In the genomic region with DNA sequence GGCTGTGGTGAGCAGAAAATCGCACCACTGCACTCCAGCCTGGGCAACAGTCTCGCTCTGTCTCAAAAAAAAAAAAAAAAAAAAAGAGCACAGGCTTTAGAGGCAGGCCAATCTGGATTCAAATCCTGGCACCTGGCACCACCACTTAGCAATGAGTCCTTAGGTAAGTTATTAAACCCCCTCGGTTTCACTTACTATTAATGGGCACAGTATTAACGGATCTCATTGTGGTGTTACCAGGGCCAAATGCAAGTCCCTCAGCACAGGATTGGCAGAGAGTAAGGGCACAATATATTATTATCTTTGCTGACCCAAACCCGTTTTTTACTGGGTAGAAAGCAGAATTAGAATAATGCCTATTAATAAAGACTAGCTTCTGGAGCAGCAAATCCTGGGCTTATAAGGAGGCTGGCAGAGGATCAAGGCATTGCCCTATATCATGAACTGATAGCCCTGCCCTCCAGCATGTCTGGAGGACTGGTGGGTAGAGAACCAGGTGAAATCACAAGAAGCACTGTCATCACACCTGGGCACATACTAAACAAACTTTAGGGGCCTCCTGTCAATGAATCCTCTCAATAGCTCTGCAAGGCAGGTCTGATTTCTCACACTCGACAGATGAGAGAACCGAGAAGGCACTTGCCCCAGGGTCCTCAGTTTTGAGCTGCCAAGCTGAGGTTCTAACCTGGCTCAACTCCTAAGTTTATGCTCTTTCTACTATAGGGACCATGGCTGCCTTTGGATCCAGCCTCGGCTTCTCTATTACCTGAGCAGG, we compare ENCODE assay signal across 19 cellular contexts. TPM values are rescaled to one million over a fixed set of nuclear protein-coding genes. Genes with fewer than 3 reads are reported as not detected.
DNase-seq lines count a peak whose midpoint lies in the region; ATAC-seq, FAIRE-seq and TF ChIP-seq lines count a peak whose summit lies in the region.
"Had no signal": no experiment of that assay in that cellular context is flagged by ENCODE, and none has a peak within 500 bp of the region (broad histone marks: within the 10 kb centered on the region; RNA-seq: fewer than 3 reads in every experiment).

No MANE protein-coding gene starts in this region.

- no peak overlapping the region for H2BK120ac ChIP-seq in mesenchymal stem cell (ENCODE audit: low read depth, low read length)

- H3K4me1 ChIP-seq in adipocyte (ENCODE audit: control insufficient read depth, insufficient read depth, low read length) (peaks cover 29% of the 10 kb centered on the region), mesenchymal stem cell (ENCODE audit: control insufficient read depth, insufficient read depth, low read depth, low read length) (peaks cover 35% of the 10 kb centered on the region), colonic mucosa (no peaks in the 10 kb centered on the region)

- H3K9ac ChIP-seq in adipocyte (ENCODE audit: low read length) (peak overlapping the region; percentile 84), mesenchymal stem cell (ENCODE audit: low read length) (peak overlapping the region; percentile 89), colonic mucosa (ENCODE audit: low read depth in 2 of 2, low read length in 2 of 2) (no peak overlapping the region)

- peak overlapping the region; percentile 24 to 34 for H3K18ac ChIP-seq in mesenchymal stem cell (ENCODE audit: low read depth in 1 of 2, low read length in 2 of 2)

- no peak for DNase-seq in GM19239 (ENCODE audit: insufficient read length, low spot score)
- no peak for DNase-seq in adipocyte (ENCODE audit: low read depth)
- DNase-seq in mesenchymal stem cell = no peak
- DNase-seq in colonic mucosa = no peak
- no peak for DNase-seq in GM19238 (ENCODE audit: insufficient read length, low spot score)
- no peak for DNase-seq in endothelial cell (ENCODE audit: low spot score)
- DNase-seq: dermis blood vessel endothelial cell; foreskin melanocyte; kidney; NCI-H1105 treated with DMSO at 0.1 percent for 48 hours; NCI-H524; occipital lobe; SHP77; stimulated activated CD4-positive, alpha-beta T cell treated with anti-CD3 and anti-CD28 coated beads, Interleukin-1b, Interleukin-23, amount 100 ng/mL, for 48 hours had no signal

- WGBS in mesenchymal stem cell = 90% methylated on average over 8 of the region's 8 CpGs

- peak overlapping the region; percentile 44 for H3K27ac Mint-ChIP-seq in stimulated activated memory B cell treated with anti-CD40 and anti-IgM and Interleukin-4, amounts not matched to agents 10 μg/mL and 1 μg/mL and 100 μg/mL, for 72 hours
- no peak overlapping the region for H3K27ac Mint-ChIP-seq in endothelial cell (ENCODE audit: unreplicated experiment)
- H3K27ac Mint-ChIP-seq: activated naive CD8-positive, alpha-beta T cell had no signal

- FAIRE-seq in GM19239 (lab: Jason Lieb, UNC) = peak; percentile 62
- FAIRE-seq: G401.6, kidney, TTC549 had no signal

- H2BK15ac ChIP-seq in mesenchymal stem cell (ENCODE audit: low read depth, poor library complexity, severe bottlenecking) = no peak overlapping the region

- H4K8ac ChIP-seq in mesenchymal stem cell (ENCODE audit: low read length) = no peak overlapping the region

- H3K79me1 ChIP-seq in mesenchymal stem cell (replicated peaks; ENCODE audit: low read length, poor library complexity, severe bottlenecking) = peaks cover 37% of the 10 kb centered on the region

- no peak overlapping the region for H3K4me3 Mint-ChIP-seq in stimulated activated memory B cell treated with anti-CD40 and anti-IgM and Interleukin-4, amounts not matched to agents 10 μg/mL and 1 μg/mL and 100 μg/mL, for 72 hours
- H3K4me3 Mint-ChIP-seq in endothelial cell (ENCODE audit: unreplicated experiment) = no peak overlapping the region
- H3K4me3 Mint-ChIP-seq: activated naive CD8-positive, alpha-beta T cell had no signal

- no peaks in the 10 kb centered on the region for H3K27me3 Mint-ChIP-seq in stimulated activated memory B cell treated with anti-CD40 and anti-IgM and Interleukin-4, amounts not matched to agents 10 μg/mL and 1 μg/mL and 100 μg/mL, for 72 hours
- peaks cover 16% of the 10 kb centered on the region for H3K27me3 Mint-ChIP-seq in endothelial cell (ENCODE audit: unreplicated experiment)
- H3K27me3 Mint-ChIP-seq: activated naive CD8-positive, alpha-beta T cell had no signal

- H2AFZ ChIP-seq in mesenchymal stem cell (ENCODE audit: low read depth, low read length) = no peak overlapping the region

- H3K4me1 Mint-ChIP-seq in stimulated activated memory B cell treated with anti-CD40 and anti-IgM and Interleukin-4, amounts not matched to agents 10 μg/mL and 1 μg/mL and 100 μg/mL, for 72 hours = peaks cover 65% of the 10 kb centered on the region
- H3K4me1 Mint-ChIP-seq in endothelial cell (ENCODE audit: unreplicated experiment) = peaks cover 27% of the 10 kb centered on the region

- peaks cover 3% of the 10 kb centered on the region for H3K9me3 Mint-ChIP-seq in stimulated activated memory B cell treated with anti-CD40 and anti-IgM and Interleukin-4, amounts not matched to agents 10 μg/mL and 1 μg/mL and 100 μg/mL, for 72 hours
- no peaks in the 10 kb centered on the region for H3K9me3 Mint-ChIP-seq in endothelial cell (ENCODE audit: unreplicated experiment)

- no peak overlapping the region for H3K23ac ChIP-seq in mesenchymal stem cell (ENCODE audit: low read length in 2 of 2)

- no peak overlapping the region for H4K91ac ChIP-seq in mesenchymal stem cell (ENCODE audit: low read length)

- H3K27ac ChIP-seq in mesenchymal stem cell (ENCODE audit: low read length, poor library complexity, severe bottlenecking) = peak overlapping the region; percentile 95
- no peak overlapping the region for H3K27ac ChIP-seq in colonic mucosa

- H2AK5ac ChIP-seq in mesenchymal stem cell (ENCODE audit: low read length, severe bottlenecking) = peak overlapping the region; percentile 84

- H3K9me3 ChIP-seq in adipocyte (ENCODE audit: control insufficient read depth, low read length) = no peaks in the 10 kb centered on the region
- no peaks in the 10 kb centered on the region for H3K9me3 ChIP-seq in mesenchymal stem cell (ENCODE audit: control insufficient read depth, low read length)
- no peaks in the 10 kb centered on the region for H3K9me3 ChIP-seq in colonic mucosa

- no peak overlapping the region for H2BK12ac ChIP-seq in mesenchymal stem cell (ENCODE audit: low read length in 2 of 2)

- no peak for TF ChIP-seq CTCF in colonic mucosa (IDR thresholded peaks at IDR 0.05)
- TF ChIP-seq CTCF in endothelial cell (IDR thresholded peaks at IDR 0.05; ENCODE audit: unreplicated experiment) = no peak

- peak overlapping the region; percentile 13 to 15 for H3K4ac ChIP-seq in mesenchymal stem cell (ENCODE audit: low read depth in 1 of 2, low read length in 2 of 2)

- H3K36me3 ChIP-seq in adipocyte (ENCODE audit: control insufficient read depth, insufficient read depth, low read length, severe bottlenecking) (peaks cover 9% of the 10 kb centered on the region), mesenchymal stem cell (ENCODE audit: control insufficient read depth in 1 of 2, insufficient read depth in 2 of 2, low read depth in 1 of 2, low read length in 2 of 2) (peaks cover 49 to 73% of the 10 kb centered on the region in 2 experiments), colonic mucosa (no peaks in the 10 kb centered on the region)

- no peak overlapping the region for H3K4me3 ChIP-seq in adipocyte (ENCODE audit: low read length)
- no peak overlapping the region for H3K4me3 ChIP-seq in mesenchymal stem cell (ENCODE audit: insufficient read depth in 1 of 2, low read depth in 1 of 2, low read length in 2 of 2)
- H3K4me3 ChIP-seq in colonic mucosa = no peak overlapping the region

- H3K27me3 ChIP-seq in adipocyte (replicated peaks; ENCODE audit: control insufficient read depth, insufficient read depth, low read length) = no peaks in the 10 kb centered on the region
- no peaks in the 10 kb centered on the region for H3K27me3 ChIP-seq in mesenchymal stem cell (ENCODE audit: control insufficient read depth in 1 of 2, insufficient read depth in 1 of 2, low read length in 2 of 2)
- H3K27me3 ChIP-seq in colonic mucosa = no peaks in the 10 kb centered on the region

- no peak for ATAC-seq in stimulated activated memory B cell treated with anti-CD40 and anti-IgM and Interleukin-4, amounts not matched to agents 10 μg/mL and 1 μg/mL and 100 μg/mL, for 72 hours
- no peak for ATAC-seq in GM18520 (IDR thresholded peaks at IDR 0.05; ENCODE audit: unreplicated experiment)

- H2BK5ac ChIP-seq in mesenchymal stem cell (ENCODE audit: low read depth, low read length, poor library complexity, severe bottlenecking) = no peak overlapping the region

- no peak overlapping the region for H3K14ac ChIP-seq in mesenchymal stem cell (ENCODE audit: low read length in 2 of 2)

- H3K4me2 ChIP-seq in mesenchymal stem cell (ENCODE audit: low read length, poor library complexity, severe bottlenecking) = no peak overlapping the region

- intact Hi-C loops in colonic mucosa (cut with DNase I) = no loop called here

- H3K36me3 Mint-ChIP-seq in stimulated activated memory B cell treated with anti-CD40 and anti-IgM and Interleukin-4, amounts not matched to agents 10 μg/mL and 1 μg/mL and 100 μg/mL, for 72 hours = no peaks in the 10 kb centered on the region
- H3K36me3 Mint-ChIP-seq in endothelial cell (ENCODE audit: low read depth, unreplicated experiment) = peaks cover 47% of the 10 kb centered on the region
- H3K36me3 Mint-ChIP-seq: activated naive CD8-positive, alpha-beta T cell had no signal

RNA-seq across cellular contexts. Expression of gene PCDHGC5, which starts 17.7 kb away (rescaled TPM):
- polyA plus RNA-seq in mesenchymal stem cell (2013, experiment 1 of 2) = 0.26 TPM
- polyA plus RNA-seq in mesenchymal stem cell (2013, experiment 2 of 2) = 0.27 TPM
- under 1 TPM; 0.32 to 0.64 TPM for total RNA-seq in colonic mucosa
- total RNA-seq in endothelial cell (ENCODE audit: unreplicated experiment) = 2.9 TPM

RNA-seq across cellular contexts. Expression of gene PCDHGC4, which starts 21.7 kb away (rescaled TPM):
- 0.19 TPM for polyA plus RNA-seq in mesenchymal stem cell (2013, experiment 1 of 2)
- 0.15 TPM for polyA plus RNA-seq in mesenchymal stem cell (2013, experiment 2 of 2)
- total RNA-seq in colonic mucosa = under 1 TPM; 0.35 to 0.64 TPM
- 3.5 TPM for total RNA-seq in endothelial cell (ENCODE audit: unreplicated experiment)

RNA-seq across cellular contexts. Expression of gene PCDHGC3, which starts 30.8 kb away (rescaled TPM):
- polyA plus RNA-seq in mesenchymal stem cell (2013, experiment 1 of 2) = 115 TPM
- polyA plus RNA-seq in mesenchymal stem cell (2013, experiment 2 of 2) = 114 TPM
- total RNA-seq in colonic mucosa (10 to 100 TPM; 13.1 to 22.2 TPM), endothelial cell (ENCODE audit: unreplicated experiment) (68.2 TPM)

Comparison
In these comparisons a context has a peak if more than half of its experiments do, and no peak if none do; other contexts are left out.
1. H3K9ac ChIP-seq: peak in adipocyte (single experiment) and mesenchymal stem cell (single experiment); none in colonic mucosa (0 of 2).